ENCODE assay signal across 23 cellular contexts in the genomic region with DNA sequence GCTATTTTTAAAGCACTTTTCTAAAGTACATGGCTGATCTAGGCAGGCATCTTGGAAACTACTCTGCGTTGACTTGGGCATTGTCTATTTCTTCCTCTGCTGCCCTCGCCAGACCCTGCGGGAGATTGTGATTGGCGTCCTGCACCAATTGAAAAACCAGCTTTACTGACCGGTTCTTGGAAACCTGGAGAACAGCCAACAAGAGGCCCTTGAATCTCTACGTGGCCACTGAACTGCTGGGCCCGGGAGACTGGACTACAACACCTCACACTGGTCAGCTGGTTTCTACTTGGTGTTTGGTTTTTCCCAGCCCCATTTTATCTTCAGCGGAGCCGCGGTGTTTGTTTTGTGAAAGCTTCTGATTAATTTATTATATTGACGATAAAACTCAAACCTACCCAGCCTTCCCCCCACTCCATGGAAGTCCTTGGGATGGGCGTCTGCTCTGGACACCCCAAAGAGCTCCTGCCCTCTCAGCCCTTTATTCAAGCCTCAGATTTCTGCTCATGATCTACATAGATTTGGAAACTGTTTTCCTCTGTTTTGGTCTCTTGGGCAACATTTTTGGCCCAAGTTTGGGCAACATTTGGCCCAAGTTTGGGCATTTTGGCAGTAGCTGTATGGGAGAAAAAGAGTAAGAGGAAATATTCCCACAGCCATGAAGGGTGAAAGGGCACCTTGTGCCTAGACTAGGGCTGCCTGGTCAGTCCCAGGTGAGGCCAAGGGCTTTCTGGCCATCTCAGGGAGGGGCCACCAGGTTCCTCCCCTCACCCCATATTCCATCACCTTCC. TPM values are rescaled to one million over a fixed set of nuclear protein-coding genes. Genes with fewer than 3 reads are reported as not detected.
DNase-seq lines count a peak whose midpoint lies in the region; ATAC-seq and TF ChIP-seq lines count a peak whose summit lies in the region.
"Had no signal": no experiment of that assay in that cellular context is flagged by ENCODE, and none has a peak within 500 bp of the region (broad histone marks: within the 10 kb centered on the region; RNA-seq: fewer than 3 reads in every experiment).

No MANE protein-coding gene starts in this region.

- H3K4me1 ChIP-seq in DND-41 (ENCODE audit: insufficient read depth, low read length) (peaks cover 62% of the 10 kb centered on the region), mammary epithelial cell (ENCODE audit: insufficient read depth, low read length) (peaks cover 10% of the 10 kb centered on the region), lung (ENCODE audit: control insufficient read depth in 2 of 2, insufficient read depth in 2 of 2, low read length in 2 of 2) (peaks cover 0 to 2% of the 10 kb centered on the region in 2 donors)

- TF ChIP-seq CTCF in 22Rv1 (IDR thresholded peaks at IDR 0.05) (no peak), DND-41 (IDR thresholded peaks at IDR 0.05; ENCODE audit: borderline replicate concordance, extremely low read depth, low read length, poor library complexity, severe bottlenecking) (no peak), mammary epithelial cell (conservative IDR thresholded peaks at IDR 0.05 in 1 of 2, IDR thresholded peaks at IDR 0.05 in 1 of 2; ENCODE audit: extremely low read depth in 1 of 2, insufficient read depth in 1 of 2, low read depth in 1 of 2, low read length in 2 of 2) (no peak), lung (IDR thresholded peaks at IDR 0.05; ENCODE audit: control extremely low read depth, extremely low read depth) (no peak)

- H3K4me3 ChIP-seq in DND-41 (ENCODE audit: low read depth in 1 of 2, low read length in 2 of 2): no peak overlapping the region
- H3K4me3 ChIP-seq in mammary epithelial cell (replicated peaks in 1 of 3; ENCODE audit: insufficient read depth in 1 of 3, low read depth in 2 of 3, low read length in 3 of 3): no peak overlapping the region
- H3K4me3 ChIP-seq in lung: no peak overlapping the region
- H3K4me3 ChIP-seq: GM23338 had no signal

- in situ Hi-C loops in mammary epithelial cell (cut with MboI; ENCODE audit: low sequenced_read_pairs in 2 of 2): no loop called here

- H3K9me3 ChIP-seq in DND-41 (ENCODE audit: insufficient read depth, low read length, severe bottlenecking) (no peaks in the 10 kb centered on the region), mammary epithelial cell (replicated peaks; ENCODE audit: insufficient read depth, low read length) (no peaks in the 10 kb centered on the region), lung (ENCODE audit: control insufficient read depth in 2 of 2, insufficient read depth in 1 of 2, low read length in 1 of 2) (no peaks in the 10 kb centered on the region)

- H3K4me2 ChIP-seq in DND-41 (ENCODE audit: insufficient read depth, low read length) (peak overlapping the region; percentile 5; the same call in 1 of the 2 replicates), mammary epithelial cell (ENCODE audit: insufficient read depth, low read depth, low read length) (no peak overlapping the region)
- H3K4me2 ChIP-seq: GM23338 had no signal

- CTCF ChIA-PET in mammary epithelial cell (lab: Charles Lee; ENCODE audit: low non-redundant PET): no interaction called here

- WGBS in mammary epithelial cell (ENCODE audit: low coverage, missing lambda C conversion rate): 65% methylated on average over 12 of the region's 12 CpGs
- WGBS in lung, 2 donors: 67 to 89% methylated on average over 12 of the region's 12 CpGs

- ATAC-seq in DND-41 (ENCODE audit: insufficient read depth, low read depth) (no peak), lung (ENCODE audit: insufficient read depth, low FRiP score) (no peak), HG03045 (IDR thresholded peaks at IDR 0.05; ENCODE audit: unreplicated experiment) (no peak), GM21360 (IDR thresholded peaks at IDR 0.05; ENCODE audit: unreplicated experiment) (no peak)
- ATAC-seq: GM23338, natural killer cell, T-cell had no signal

- BruUV-seq in mammary epithelial cell (replicated peaks; lab: Mats Ljungman, UMichigan): TSS peak; percentile 5

- no peaks in the 10 kb centered on the region for H3K27me3 ChIP-seq in DND-41 (ENCODE audit: insufficient read depth, low read length, poor library complexity)
- H3K27me3 ChIP-seq in mammary epithelial cell (ENCODE audit: insufficient read depth, low read length): no peaks in the 10 kb centered on the region
- H3K27me3 ChIP-seq in lung (ENCODE audit: control insufficient read depth, insufficient read depth): no peaks in the 10 kb centered on the region

- H3K9ac ChIP-seq in DND-41 (ENCODE audit: low read depth, low read length) (no peak overlapping the region), mammary epithelial cell (ENCODE audit: insufficient read depth, low read length) (no peak overlapping the region)

- H3K36me3 ChIP-seq in DND-41 (ENCODE audit: insufficient read depth, low read length): peaks cover 87% of the 10 kb centered on the region
- H3K36me3 ChIP-seq in mammary epithelial cell (ENCODE audit: insufficient read depth, low read length): peaks cover 34% of the 10 kb centered on the region
- H3K36me3 ChIP-seq in lung (ENCODE audit: control insufficient read depth in 2 of 2, insufficient read depth in 2 of 2, low read length in 2 of 2): peaks cover 27 to 44% of the 10 kb centered on the region in 2 donors

- no peak for DNase-seq in DND-41
- no peak for DNase-seq in mammary epithelial cell
- DNase-seq in lung (ENCODE audit: low spot score): peak; percentile 70
- no peak for DNase-seq in EL
- DNase-seq in glomerular visceral epithelial cell (ENCODE audit: extremely low spot score): no peak
- DNase-seq: activated naive CD4-positive, alpha-beta T cell treated with anti-CD3 and anti-CD28 coated beads for 36 hours; activated T-cell treated with anti-CD3 and anti-CD28 coated beads for 4 hours; foreskin fibroblast; hippocampal formation; Kasumi-1; mesendoderm; natural killer cell; NCI-H1092 treated with DMSO at 0.1 percent for 48 hours; NCI-H2081; NCI-H524; SHP77 treated with DMSO at 0.1 percent for 48 hours; small intestine; stimulated activated CD4-positive, alpha-beta T cell treated with anti-CD3 and anti-CD28 coated beads, Interleukin-4, amount 100 ng/mL, for 1 hour; T-cell had no signal

- H2AFZ ChIP-seq in DND-41 (ENCODE audit: low read depth, low read length) (no peak overlapping the region), mammary epithelial cell (ENCODE audit: low read depth, low read length) (no peak overlapping the region)
- H2AFZ ChIP-seq: GM23338 had no signal

- H4K20me1 ChIP-seq in DND-41 (ENCODE audit: insufficient read depth, low read length) (peaks cover 22% of the 10 kb centered on the region; the same call in 1 of the 2 replicates), mammary epithelial cell (ENCODE audit: insufficient read depth, low read length) (no peaks in the 10 kb centered on the region)

- H3K79me2 ChIP-seq in DND-41 (ENCODE audit: insufficient read depth, low read length): peaks cover 85% of the 10 kb centered on the region
- peaks cover 82% of the 10 kb centered on the region for H3K79me2 ChIP-seq in mammary epithelial cell (ENCODE audit: insufficient read depth, low read length)

- H3K27ac ChIP-seq in 22Rv1 (peak overlapping the region; percentile 31), DND-41 (ENCODE audit: low read length) (no peak overlapping the region), mammary epithelial cell (ENCODE audit: insufficient read depth, low read depth, low read length) (no peak overlapping the region), lung (ENCODE audit: low read depth in 1 of 2, low read length in 1 of 2) (peak overlapping the region in 1 of 2 donors; percentile 20)

- dilution Hi-C loops in mammary epithelial cell (cut with HindIII; ENCODE audit: low sequenced_read_pairs): no loop called here

- intact Hi-C loops in mammary epithelial cell (cut with micrococcal nuclease): no loop called here

RNA-seq across cellular contexts. Expression of gene MLX, which starts 4.7 kb away (rescaled TPM):
- total RNA-seq in mammary epithelial cell (10 to 100 TPM; 24.5 to 40.4 TPM), lung (10 to 100 TPM; 31.9 to 69.7 TPM)
- polyA plus RNA-seq in mammary epithelial cell (49.3 TPM), lung (10 to 100 TPM; 61.8 to 71.6 TPM)
- polyA minus RNA-seq in mammary epithelial cell: 26.6 TPM

RNA-seq across cellular contexts. Expression of gene PSMC3IP, which starts 5.9 kb away (rescaled TPM):
- total RNA-seq in mammary epithelial cell (10 to 100 TPM in 1 of 2 donors, 1 to 10 TPM in 1; 2.2 to 25.2 TPM), lung (1 to 10 TPM; 3.4 to 7.5 TPM)
- polyA plus RNA-seq in mammary epithelial cell (14.4 TPM), lung (1 to 10 TPM; 3.7 to 4.3 TPM)
- 8.2 TPM for polyA minus RNA-seq in mammary epithelial cell

RNA-seq across cellular contexts. Expression of gene COASY, which starts 9.7 kb away (rescaled TPM):
- total RNA-seq in mammary epithelial cell: 10 to 100 TPM; 26.0 to 90.1 TPM
- polyA plus RNA-seq in mammary epithelial cell: 61.1 TPM
- polyA minus RNA-seq in mammary epithelial cell: 92.7 TPM
- 10 to 100 TPM; 25.9 to 93.2 TPM for total RNA-seq in lung
- polyA plus RNA-seq in lung: 10 to 100 TPM; 57.3 to 71.3 TPM

RNA-seq across cellular contexts. Expression of gene HSD17B1, which starts 18.9 kb away (rescaled TPM):
- total RNA-seq in mammary epithelial cell: 10 to 100 TPM; 19.3 to 23.8 TPM
- polyA plus RNA-seq in mammary epithelial cell: 5.8 TPM
- polyA minus RNA-seq in mammary epithelial cell: 0.16 TPM
- 1 to 10 TPM in 1 of 2 donors, under 1 TPM in 1; 0.98 to 1.3 TPM for total RNA-seq in lung
- polyA plus RNA-seq in lung: 1 to 10 TPM; 1.8 to 2.4 TPM

RNA-seq across cellular contexts. Expression of gene NAGLU, which starts 35.6 kb away (rescaled TPM):
- total RNA-seq in mammary epithelial cell (10 to 100 TPM; 22.7 to 25.2 TPM), lung (10 to 100 TPM; 16.8 to 69.8 TPM)
- polyA plus RNA-seq in mammary epithelial cell (17.5 TPM), lung (10 to 100 TPM; 32.3 to 37.9 TPM)
- 28.6 TPM for polyA minus RNA-seq in mammary epithelial cell
